9 cellular contexts compared by ENCODE assay signal in genomic region chr12:113333111-113333750, GRCh38. TPM values are rescaled to one million over a fixed set of nuclear protein-coding genes. Genes with fewer than 3 reads are reported as not detected.
DNase-seq lines count a peak whose midpoint lies in the region; ATAC-seq, FAIRE-seq and TF ChIP-seq lines count a peak whose summit lies in the region.
"Had no signal": no experiment of that assay in that cellular context is flagged by ENCODE, and none has a peak within 500 bp of the region (broad histone marks: within the 10 kb centered on the region; RNA-seq: fewer than 3 reads in every experiment).

No MANE protein-coding gene starts in this region.

- no peak for TF ChIP-seq EP300 in GM12878 (IDR thresholded peaks at IDR 0.05; ENCODE audit: borderline replicate concordance in 1 of 2, control insufficient read depth in 1 of 2, low read depth in 2 of 2, low read length in 2 of 2)

- H4K20me1 ChIP-seq in HCT116 (ENCODE audit: insufficient read depth) (no peaks in the 10 kb centered on the region), GM12878 (ENCODE audit: control insufficient read depth, insufficient read depth) (no peaks in the 10 kb centered on the region)

- intact Hi-C loops in HCT116 (cut with micrococcal nuclease) (loop anchor here (10.0 kb wide), 1 partner anchor 138 kb away; no protein-coding TSS in a partner anchor), GM12878 (cut with micrococcal nuclease; ENCODE audit: unreplicated experiment) (no loop called here)
- intact Hi-C loops in naive thymus-derived CD4-positive, alpha-beta T cell (cut with micrococcal nuclease) = loop anchor here (5.0 to 10.0 kb wide), 5 partner anchors 89 to 632 kb away; partner anchors contain the start of genes DTX1 (in 1 of the 2), RBM19 (in 1 of the 2) and SDSL (in 1 of the 2)

- H3K27ac ChIP-seq in CD4-positive, CD25-positive, alpha-beta regulatory T cell (ENCODE audit: insufficient read depth, low read length, poor library complexity, severe bottlenecking) = no peak overlapping the region
- H3K27ac ChIP-seq in HCT116 (ENCODE audit: low read depth, low read length) (no peak overlapping the region), GM12878 (ENCODE audit: control insufficient read depth, insufficient read depth) (no peak overlapping the region)
- H3K27ac ChIP-seq in naive thymus-derived CD4-positive, alpha-beta T cell (ENCODE audit: low read depth, low read length) = peak overlapping the region; percentile 76

- no peaks in the 10 kb centered on the region for H3K9me3 ChIP-seq in CD4-positive, CD25-positive, alpha-beta regulatory T cell (ENCODE audit: control insufficient read depth in 2 of 2, low read length in 2 of 2)
- H3K9me3 ChIP-seq in HCT116 (ENCODE audit: control insufficient read depth in 1 of 2, insufficient read depth in 1 of 2, low read depth in 1 of 2, low read length in 2 of 2) (no peaks in the 10 kb centered on the region), GM12878 (replicated peaks; ENCODE audit: control insufficient read depth, insufficient read depth, low read length) (no peaks in the 10 kb centered on the region)
- H3K9me3 ChIP-seq in naive thymus-derived CD4-positive, alpha-beta T cell (ENCODE audit: control insufficient read depth in 2 of 3, low read length in 3 of 3) = no peaks in the 10 kb centered on the region

- H3K9me2 ChIP-seq in HCT116 (ENCODE audit: insufficient read depth) = no peaks in the 10 kb centered on the region

- ATAC-seq in CD4-positive, CD25-positive, alpha-beta regulatory T cell (ENCODE audit: low read depth in 2 of 2) = no peak
- ATAC-seq in HCT116 = no peak
- no peak for ATAC-seq in GM12878
- no peak for ATAC-seq in naive thymus-derived CD4-positive, alpha-beta T cell
- no peak for ATAC-seq in GM21423 (IDR thresholded peaks at IDR 0.05; ENCODE audit: unreplicated experiment)
- no peak for ATAC-seq in HG02571 (IDR thresholded peaks at IDR 0.05; ENCODE audit: unreplicated experiment)

- H3K4me1 ChIP-seq in CD4-positive, CD25-positive, alpha-beta regulatory T cell (ENCODE audit: control insufficient read depth, insufficient read depth, low read length, poor library complexity, severe bottlenecking) = peaks cover 29% of the 10 kb centered on the region
- H3K4me1 ChIP-seq in HCT116 (ENCODE audit: control insufficient read depth in 1 of 2, insufficient read depth in 2 of 2, low read length in 2 of 2) (peaks cover 4 to 22% of the 10 kb centered on the region in 2 experiments; a peak in 3 of 4 replicates), GM12878 (ENCODE audit: control insufficient read depth, insufficient read depth, low read length) (no peaks in the 10 kb centered on the region)
- peaks cover 14 to 20% of the 10 kb centered on the region in 2 donors for H3K4me1 ChIP-seq in naive thymus-derived CD4-positive, alpha-beta T cell (ENCODE audit: control insufficient read depth in 2 of 2, insufficient read depth in 2 of 2, low read length in 2 of 2)

- H3K9ac ChIP-seq in HCT116 (ENCODE audit: low read length) = peak overlapping the region; percentile 82
- H3K9ac ChIP-seq in GM12878 (ENCODE audit: control insufficient read depth, insufficient read depth, low read length) = no peak overlapping the region

- H3K27me3 Mint-ChIP-seq in CD4-positive, CD25-positive, alpha-beta regulatory T cell = no peaks in the 10 kb centered on the region
- H3K27me3 Mint-ChIP-seq in naive thymus-derived CD4-positive, alpha-beta T cell = no peaks in the 10 kb centered on the region

- H3K36me3 ChIP-seq in CD4-positive, CD25-positive, alpha-beta regulatory T cell (ENCODE audit: control insufficient read depth, insufficient read depth, low read length) = peaks cover 36% of the 10 kb centered on the region
- H3K36me3 ChIP-seq in HCT116 (ENCODE audit: control insufficient read depth in 1 of 2, insufficient read depth in 2 of 2, low read length in 2 of 2) (peaks cover 0 to 11% of the 10 kb centered on the region in 2 experiments; a peak in 2 of 4 replicates), GM12878 (ENCODE audit: control insufficient read depth in 2 of 2, insufficient read depth in 2 of 2, low read length in 1 of 2) (no peaks in the 10 kb centered on the region; a peak in 1 of 4 replicates)
- H3K36me3 ChIP-seq in naive thymus-derived CD4-positive, alpha-beta T cell (ENCODE audit: control insufficient read depth in 2 of 3, insufficient read depth in 3 of 3, low read length in 3 of 3) = peaks cover 0 to 45% (median 7%) of the 10 kb centered on the region in 3 experiments

- peak overlapping the region; percentile 93 for H3K4me2 ChIP-seq in HCT116 (ENCODE audit: low read length)
- peak overlapping the region; percentile 12 for H3K4me2 ChIP-seq in GM12878 (ENCODE audit: control insufficient read depth, insufficient read depth)

- TF ChIP-seq RAD21 in HCT116 (IDR thresholded peaks at IDR 0.05; ENCODE audit: low read depth) (no peak), GM12878 (IDR thresholded peaks at IDR 0.05; ENCODE audit: insufficient read depth, low read depth, low read length) (no peak)

- H3K27ac Mint-ChIP-seq in CD4-positive, CD25-positive, alpha-beta regulatory T cell = peak overlapping the region; percentile 82 to 97 (median 94)
- peak overlapping the region in 8 of 9 donors; percentile 1 to 96 (median 90) for H3K27ac Mint-ChIP-seq in naive thymus-derived CD4-positive, alpha-beta T cell

- peaks cover 0 to 68% (median 33%) of the 10 kb centered on the region in 4 donors for H3K4me1 Mint-ChIP-seq in CD4-positive, CD25-positive, alpha-beta regulatory T cell
- peaks cover 27 to 58% (median 49%) of the 10 kb centered on the region in 7 donors for H3K4me1 Mint-ChIP-seq in naive thymus-derived CD4-positive, alpha-beta T cell

- peak overlapping the region; percentile 95 to 100 (median 98) for H3K4me3 Mint-ChIP-seq in CD4-positive, CD25-positive, alpha-beta regulatory T cell
- peak overlapping the region; percentile 92 to 100 (median 98) for H3K4me3 Mint-ChIP-seq in naive thymus-derived CD4-positive, alpha-beta T cell

- in situ Hi-C loops in GM12878 (cut with MboI) = no loop called here

- H3K27me3 ChIP-seq in CD4-positive, CD25-positive, alpha-beta regulatory T cell (ENCODE audit: control insufficient read depth, insufficient read depth, low read length) = no peaks in the 10 kb centered on the region
- no peaks in the 10 kb centered on the region for H3K27me3 ChIP-seq in HCT116 (ENCODE audit: insufficient read depth, low read length)
- H3K27me3 ChIP-seq in GM12878 (replicated peaks in 1 of 2; ENCODE audit: control insufficient read depth in 2 of 2, insufficient read depth in 2 of 2, low read length in 1 of 2) = no peaks in the 10 kb centered on the region
- H3K27me3 ChIP-seq in naive thymus-derived CD4-positive, alpha-beta T cell (ENCODE audit: control insufficient read depth in 2 of 2, insufficient read depth in 2 of 2, low read length in 2 of 2) = no peaks in the 10 kb centered on the region

- no peaks in the 10 kb centered on the region for H3K9me3 Mint-ChIP-seq in CD4-positive, CD25-positive, alpha-beta regulatory T cell
- peaks cover 0 to 2% (median 0%) of the 10 kb centered on the region in 11 donors for H3K9me3 Mint-ChIP-seq in naive thymus-derived CD4-positive, alpha-beta T cell

- TF ChIP-seq POLR2A in HCT116 (IDR thresholded peaks at IDR 0.05; ENCODE audit: borderline replicate concordance, extremely low read depth, insufficient read depth, insufficient read length) (no peak), GM12878 (IDR thresholded peaks at IDR 0.05; ENCODE audit: low read depth, low read length) (no peak)

- no peak overlapping the region for H2AFZ ChIP-seq in HCT116 (ENCODE audit: low read depth, low read length, poor library complexity, severe bottlenecking)
- no peak overlapping the region for H2AFZ ChIP-seq in GM12878 (ENCODE audit: control insufficient read depth, low read depth, low read length)

- FAIRE-seq in GM12878 (lab: Jason Lieb, UNC) = no peak

- CTCF ChIA-PET in HCT116 (lab: Charles Lee) = no interaction called here
- CTCF ChIA-PET in GM12878 (lab: Yijun Ruan, JAX) = interaction anchor here (0.8 to 1.7 kb wide), 2 partner anchors 14 to 102 kb away, joined by 3 read pairs; no protein-coding TSS in a partner anchor
- CTCF ChIA-PET in naive thymus-derived CD4-positive, alpha-beta T cell (lab: Charles Lee) = no interaction called here

- POLR2A ChIA-PET in HCT116 (lab: Charles Lee) (interaction anchor here (2.3 kb wide), 1 partner anchor 9 kb away, joined by 8 read pairs; no protein-coding TSS in a partner anchor), GM12878 (lab: Charles Lee) (interaction anchor here (0.6 to 1.7 kb wide), 3 partner anchors 9 to 30 kb away, joined by 3 to 6 read pairs (median 3); no protein-coding TSS in a partner anchor)
- POLR2A ChIA-PET in naive thymus-derived CD4-positive, alpha-beta T cell (lab: Charles Lee) = interaction anchor here (0.8 to 1.0 kb wide), 2 partner anchors 23 to 101 kb away, joined by 3 to 4 read pairs; no protein-coding TSS in a partner anchor

- TF ChIP-seq CTCF in HCT116 (IDR thresholded peaks at IDR 0.05 in 2 of 3, conservative IDR thresholded peaks at IDR 0.05 in 1 of 3; ENCODE audit: borderline replicate concordance in 1 of 3, insufficient read depth in 1 of 3, low read depth in 2 of 3, low read length in 2 of 3) = no peak
- no peak for TF ChIP-seq CTCF in GM12878 (IDR thresholded peaks at IDR 0.05 in 2 of 3, conservative IDR thresholded peaks at IDR 0.05 in 1 of 3; ENCODE audit: control insufficient read depth in 2 of 3, extremely low read depth in 1 of 3, insufficient read depth in 1 of 3, low read depth in 3 of 3, low read length in 3 of 3)

- no peak for DNase-seq in CD4-positive, CD25-positive, alpha-beta regulatory T cell
- DNase-seq in HCT116 (ENCODE audit: low read depth, low spot score) = no peak
- DNase-seq in GM12878 (ENCODE audit: low read depth, low spot score) = no peak
- DNase-seq in naive thymus-derived CD4-positive, alpha-beta T cell = no peak
- DNase-seq in stimulated activated CD4-positive, alpha-beta T cell treated with anti-CD3 and anti-CD28 coated beads, Interleukin-4, amount 100 ng/mL, for 24 hours = no peak
- no peak for DNase-seq in DMS153 (lab: John Stamatoyannopoulos, UW)
- DNase-seq: NCI-H1930 had no signal

- no TSS peak for BruUV-seq in HCT116 (replicated peaks; lab: Mats Ljungman, UMichigan)
- BruUV-seq in GM12878 (replicated peaks; lab: Mats Ljungman, UMichigan) = no TSS peak

- RAD21 ChIA-PET in HCT116 (lab: Charles Lee; ENCODE audit: low non-redundant PET in 1 of 2, low total read pairs in 2 of 2, uncharacterized antibody in 2 of 2, unreplicated experiment in 2 of 2) (no interaction called here), GM12878 (lab: Charles Lee; ENCODE audit: unreplicated experiment) (no interaction called here)

- peaks cover 33% of the 10 kb centered on the region for H3K36me3 Mint-ChIP-seq in CD4-positive, CD25-positive, alpha-beta regulatory T cell
- H3K36me3 Mint-ChIP-seq in naive thymus-derived CD4-positive, alpha-beta T cell = peaks cover 12 to 39% (median 23%) of the 10 kb centered on the region in 5 donors

- 91% methylated on average over 9 of the region's 9 CpGs for WGBS in GM12878 (ENCODE audit: insufficient coverage, insufficient replicate concordance, low lambda C conversion rate, missing lambda C conversion rate)

- SMC1A ChIA-PET in GM12878 (lab: Charles Lee; ENCODE audit: uncharacterized antibody, unreplicated experiment) = no interaction called here

- H3K79me2 ChIP-seq in HCT116 (ENCODE audit: insufficient read depth, low read length) = peaks cover 21% of the 10 kb centered on the region
- no peaks in the 10 kb centered on the region; the same call in 1 of the 2 replicates for H3K79me2 ChIP-seq in GM12878 (ENCODE audit: control insufficient read depth, insufficient read depth, low read length)

- peak overlapping the region; percentile 93 for H3K4me3 ChIP-seq in CD4-positive, CD25-positive, alpha-beta regulatory T cell (ENCODE audit: low read depth, low read length)
- H3K4me3 ChIP-seq in HCT116 (replicated peaks in 1 of 2; ENCODE audit: low read depth in 1 of 2, low read length in 2 of 2) (peak overlapping the region; percentile 69 to 81), GM12878 (peak overlapping the region; percentile 74; the same call in 1 of the 2 replicates)
- H3K4me3 ChIP-seq in naive thymus-derived CD4-positive, alpha-beta T cell (ENCODE audit: low read length) = peak overlapping the region; percentile 86

RNA-seq across cellular contexts. Expression of gene SLC8B1, which starts 1.7 kb away (rescaled TPM):
- total RNA-seq in CD4-positive, CD25-positive, alpha-beta regulatory T cell = 77.8 TPM
- polyA plus RNA-seq in CD4-positive, CD25-positive, alpha-beta regulatory T cell = 10 to 100 TPM; 47.4 to 95.0 (median 66.1) TPM
- total RNA-seq in HCT116 (2021; ENCODE audit: unreplicated experiment) (30.9 TPM), GM12878 (2014; rRNA removed) (4.7 and 7.0 TPM in 2 replicates), GM12878 (2014; rRNA removed; fragmentation: Illumina TruSeq; extraction: Trizol) (4.0 and 4.3 TPM in 2 replicates), GM12878 (2021) (6.9 and 9.5 TPM in 2 replicates)
- 23.2 and 27.1 TPM in 2 replicates for polyA plus RNA-seq in HCT116 (2012)
- 39.5 and 55.8 TPM in 2 replicates for total RNA-seq in GM12878 (2013; cell fraction: nucleolus; rRNA removed)
- 2.5 TPM for polyA plus RNA-seq in GM12878 (2011; ENCODE audit: low read depth)
- polyA plus RNA-seq in GM12878 (2011; rRNA removed) (6.5 and 12.3 TPM in 2 replicates), GM12878 (2014; fragmentation: Illumina TruSeq; extraction: Trizol) (4.3 and 4.9 TPM in 2 replicates), GM12878 (2014; fragmentation: Nextera tagmentation; extraction: Ambion mirVana) (under 1 TPM; 0.18 to 0.20 TPM), GM12878 (2014; rRNA removed) (7.8 and 8.4 TPM in 2 replicates), GM12878 (2016; fragmentation: Nextera tagmentation; extraction: Ambion mirVana) (1 to 10 TPM; 6.5 to 8.7 TPM)
- polyA plus RNA-seq in GM12878 (2011; cell fraction: cytosol; rRNA removed) = 18.4 and 21.2 TPM in 2 replicates
- 30.6 and 34.0 TPM in 2 replicates for polyA plus RNA-seq in GM12878 (2011; cell fraction: nucleus; rRNA removed)
- polyA plus RNA-seq in GM12878 (2012) = 5.1 and 6.7 TPM in 2 replicates
- polyA minus RNA-seq in GM12878 (2011; rRNA and poly(A)+ RNA removed) = 15.9 and 28.0 TPM in 2 replicates
- polyA minus RNA-seq in GM12878 (2011; cell fraction: cytosol; rRNA and poly(A)+ RNA removed) = 4.3 and 6.4 TPM in 2 replicates
- 11.2 and 20.4 TPM in 2 replicates for polyA minus RNA-seq in GM12878 (2011; cell fraction: nucleus; rRNA and poly(A)+ RNA removed)
- 100 to 1,000 TPM in 4 of 5 experiments, 10 to 100 TPM in 1; 40.9 to 169 (median 140) TPM for total RNA-seq in naive thymus-derived CD4-positive, alpha-beta T cell
- polyA plus RNA-seq in naive thymus-derived CD4-positive, alpha-beta T cell = 100 to 1,000 TPM in 1 of 2 donors, 10 to 100 TPM in 1; 68.1 to 144 TPM

RNA-seq across cellular contexts. Expression of gene PLBD2, which starts 25.2 kb away (rescaled TPM):
- total RNA-seq in CD4-positive, CD25-positive, alpha-beta regulatory T cell = 14.4 TPM
- 1 to 10 TPM; 4.9 to 7.0 (median 6.2) TPM for polyA plus RNA-seq in CD4-positive, CD25-positive, alpha-beta regulatory T cell
- total RNA-seq in HCT116 (2021; ENCODE audit: unreplicated experiment) (45.0 TPM), GM12878 (2014; rRNA removed) (3.3 and 4.8 TPM in 2 replicates), GM12878 (2014; rRNA removed; fragmentation: Illumina TruSeq; extraction: Trizol) (1.1 and 1.4 TPM in 2 replicates), GM12878 (2021) (16.6 and 16.8 TPM in 2 replicates)
- polyA plus RNA-seq in HCT116 (2012) = 25.0 and 28.2 TPM in 2 replicates
- total RNA-seq in GM12878 (2013; cell fraction: nucleolus; rRNA removed) = 17.2 and 18.3 TPM in 2 replicates
- 5.3 TPM for polyA plus RNA-seq in GM12878 (2011; ENCODE audit: low read depth)
- polyA plus RNA-seq in GM12878 (2011; rRNA removed) (2.4 and 5.0 TPM in 2 replicates), GM12878 (2014; fragmentation: Illumina TruSeq; extraction: Trizol) (9.2 and 9.6 TPM in 2 replicates), GM12878 (2014; fragmentation: Nextera tagmentation; extraction: Ambion mirVana) (1 to 10 TPM; 1.6 to 2.3 TPM), GM12878 (2014; rRNA removed) (6.9 and 7.8 TPM in 2 replicates), GM12878 (2016; fragmentation: Nextera tagmentation; extraction: Ambion mirVana) (10 to 100 TPM in 1 of 2 experiments, 1 to 10 TPM in 1; 9.3 to 14.9 TPM)
- polyA plus RNA-seq in GM12878 (2011; cell fraction: cytosol; rRNA removed) = 7.0 and 8.4 TPM in 2 replicates
- polyA plus RNA-seq in GM12878 (2011; cell fraction: nucleus; rRNA removed) = 6.0 and 9.9 TPM in 2 replicates
- 6.8 and 7.4 TPM in 2 replicates for polyA plus RNA-seq in GM12878 (2012)
- polyA minus RNA-seq in GM12878 (2011; rRNA and poly(A)+ RNA removed) = 6.9 and 8.5 TPM in 2 replicates
- polyA minus RNA-seq in GM12878 (2011; cell fraction: cytosol; rRNA and poly(A)+ RNA removed) = 6.9 and 9.3 TPM in 2 replicates
- polyA minus RNA-seq in GM12878 (2011; cell fraction: nucleus; rRNA and poly(A)+ RNA removed) = 2.8 and 5.1 TPM in 2 replicates
- 10 to 100 TPM; 13.2 to 25.4 (median 14.9) TPM for total RNA-seq in naive thymus-derived CD4-positive, alpha-beta T cell
- 10 to 100 TPM in 1 of 2 donors, 1 to 10 TPM in 1; 7.8 to 10.6 TPM for polyA plus RNA-seq in naive thymus-derived CD4-positive, alpha-beta T cell
